Comparison of ENCODE assay signal across 8 cellular contexts in the genomic region with DNA sequence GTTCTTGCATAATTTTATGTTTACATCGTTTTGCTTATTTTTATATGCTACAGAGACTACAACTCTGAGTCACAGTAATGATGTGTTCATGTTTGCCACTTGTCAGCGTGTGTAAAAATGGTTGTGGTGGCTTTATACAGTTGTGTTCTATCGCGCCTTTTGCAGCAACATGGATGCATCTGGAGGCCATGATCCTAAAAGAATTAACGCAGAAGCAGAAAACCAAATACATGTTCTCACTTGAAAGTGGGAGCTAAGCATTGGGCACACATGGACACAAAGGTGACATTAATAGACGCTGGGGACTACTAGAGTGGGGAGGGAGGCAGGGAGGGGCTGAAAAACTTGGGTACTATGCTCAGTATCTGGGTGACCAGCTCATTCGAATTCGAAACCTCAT. TPM values are rescaled to one million over a fixed set of nuclear protein-coding genes. Genes with fewer than 3 reads are reported as not detected.
DNase-seq lines count a peak whose midpoint lies in the region; ATAC-seq and TF ChIP-seq lines count a peak whose summit lies in the region.

No MANE protein-coding gene starts in this region.

- CTCF ChIA-PET in RWPE1 (lab: Yijun Ruan, JAX), result no interaction called here

- H3K9me3 ChIP-seq in HAP-1 (no peaks in the 10 kb centered on the region), ectodermal cell (ENCODE audit: control insufficient read depth, low read length) (no peaks in the 10 kb centered on the region), neuronal stem cell (replicated peaks in 1 of 2; ENCODE audit: control insufficient read depth in 2 of 2, insufficient read depth in 1 of 2, low read depth in 1 of 2, low read length in 2 of 2) (no peaks in the 10 kb centered on the region)

- H3K23ac ChIP-seq in neuronal stem cell (ENCODE audit: low read depth, low read length, poor library complexity), result no peak overlapping the region

- no peak overlapping the region for H3K18ac ChIP-seq in neuronal stem cell (ENCODE audit: low read length)

- TF ChIP-seq CTCF in RWPE1 (conservative IDR thresholded peaks at IDR 0.05; ENCODE audit: low read depth), result no peak

- no peak overlapping the region for H3K4ac ChIP-seq in neuronal stem cell (ENCODE audit: low read length)

- H2BK15ac ChIP-seq in neuronal stem cell (ENCODE audit: low read length), result no peak overlapping the region

- WGBS in ectodermal cell, 2 experiments, result 70 to 87% methylated on average over 8 of the region's 8 CpGs
- no CpG with 5 or more reads among the region's 8 CpGs for WGBS in neuronal stem cell (ENCODE audit: extremely low coverage in 2 of 2, insufficient read length in 2 of 2, insufficient replicate concordance in 1 of 2), 2 donors

- no peak overlapping the region for H4K91ac ChIP-seq in neuronal stem cell (ENCODE audit: low read depth, low read length, poor library complexity)

- peak overlapping the region; percentile 94 for H3K27ac ChIP-seq in RWPE1
- H3K27ac ChIP-seq in ectodermal cell (ENCODE audit: insufficient read depth, low read depth, low read length, poor library complexity, severe bottlenecking), result no peak overlapping the region
- H3K27ac ChIP-seq in neuronal stem cell (replicated peaks; ENCODE audit: low read length), result no peak overlapping the region

- POLR2A ChIA-PET in RWPE1 (lab: Yijun Ruan, JAX; ENCODE audit: low non-redundant PET), result interaction anchor here (0.6 to 2.4 kb wide), 3 partner anchors 10 to 516 kb away, joined by 3 to 9 read pairs (median 4); partner anchors contain the start of gene RBBP9

- H3K27me3 ChIP-seq in HAP-1 (ENCODE audit: low read depth) (no peaks in the 10 kb centered on the region), ectodermal cell (ENCODE audit: control insufficient read depth, insufficient read depth, low read length, poor library complexity, severe bottlenecking) (no peaks in the 10 kb centered on the region), neuronal stem cell (ENCODE audit: control insufficient read depth in 3 of 3, insufficient read depth in 3 of 3, low read depth in 1 of 3, low read length in 3 of 3) (peaks cover 0 to 6% (median 0%) of the 10 kb centered on the region in 3 experiments)

- in situ Hi-C loops in HAP-1 (cut with MboI; ENCODE audit: low sequenced_read_pairs), result no loop called here

- H2BK12ac ChIP-seq in neuronal stem cell (ENCODE audit: low read length), result no peak overlapping the region

- no peak overlapping the region for H4K8ac ChIP-seq in neuronal stem cell (ENCODE audit: low read depth, low read length)

- H2BK5ac ChIP-seq in neuronal stem cell (ENCODE audit: low read length), result no peak overlapping the region

- H3K9ac ChIP-seq in neuronal stem cell (ENCODE audit: low read depth, low read length, poor library complexity), result no peak overlapping the region

- peak overlapping the region; percentile 92 for H2AFZ ChIP-seq in neuronal stem cell (ENCODE audit: low read length)

- H3K4me3 ChIP-seq in HAP-1, result peak overlapping the region; percentile 90
- peak overlapping the region; percentile 99 for H3K4me3 ChIP-seq in ectodermal cell (ENCODE audit: insufficient read depth, low read depth, low read length)
- peak overlapping the region in 1 of 2 donors; percentile 68 for H3K4me3 ChIP-seq in neuronal stem cell (ENCODE audit: low read length in 2 of 2)

- peaks cover 22% of the 10 kb centered on the region for H3K36me3 ChIP-seq in HAP-1 (replicated peaks)
- H3K36me3 ChIP-seq in ectodermal cell (ENCODE audit: control insufficient read depth, insufficient read depth, low read length), result peaks cover 6% of the 10 kb centered on the region
- peaks cover 5 to 27% of the 10 kb centered on the region in 2 donors for H3K36me3 ChIP-seq in neuronal stem cell (replicated peaks in 1 of 2; ENCODE audit: control insufficient read depth in 2 of 2, insufficient read depth in 2 of 2, low read length in 2 of 2)

- H3K79me1 ChIP-seq in neuronal stem cell (ENCODE audit: low read depth, low read length), result peaks cover 4% of the 10 kb centered on the region

- no peak overlapping the region for H2BK120ac ChIP-seq in neuronal stem cell (ENCODE audit: low read depth, low read length)

- no peak overlapping the region for H3K14ac ChIP-seq in neuronal stem cell (ENCODE audit: low read length)

- no peak overlapping the region for H2AK5ac ChIP-seq in neuronal stem cell (ENCODE audit: low read depth, low read length)

- H3K4me1 ChIP-seq in HAP-1, result peaks cover 7% of the 10 kb centered on the region
- peaks cover 9% of the 10 kb centered on the region for H3K4me1 ChIP-seq in ectodermal cell (ENCODE audit: control insufficient read depth, insufficient read depth, low read length)
- peaks cover 6 to 7% of the 10 kb centered on the region in 2 donors for H3K4me1 ChIP-seq in neuronal stem cell (ENCODE audit: control insufficient read depth in 2 of 2, insufficient read depth in 1 of 2, low read depth in 1 of 2, low read length in 2 of 2)

- no peak for DNase-seq in HAP-1 (ENCODE audit: low spot score in 2 of 2)
- no peak for DNase-seq in RWPE1 (ENCODE audit: low spot score)
- no peak for DNase-seq in neuronal stem cell (ENCODE audit: low spot score)
- DNase-seq in pons (ENCODE audit: low spot score), result no peak
- no peak for DNase-seq in NCI-H2196 (lab: John Stamatoyannopoulos, UW; ENCODE audit: unreplicated experiment)

- peak overlapping the region; percentile 53 for H3K4me2 ChIP-seq in neuronal stem cell (ENCODE audit: insufficient read depth, low read length, poor library complexity, severe bottlenecking)

- ATAC-seq in activated CD4-positive, CD25-positive, alpha-beta regulatory T cell treated with anti-CD3 and anti-CD28 coated beads, Interleukin-2, amount 50 U/mL, for 24 hours, result no peak
- no peak for ATAC-seq in HG03025 (IDR thresholded peaks at IDR 0.05; ENCODE audit: low FRiP score, unreplicated experiment)

RNA-seq across cellular contexts. Expression of gene SEC23B, which starts 1.0 kb away (rescaled TPM):
- polyA plus RNA-seq in ectodermal cell (2013, experiment 1 of 4), result 50.3 TPM
- 50.9 TPM for polyA plus RNA-seq in ectodermal cell (2013, experiment 2 of 4)
- 36.2 TPM for polyA plus RNA-seq in ectodermal cell (2013, experiment 3 of 4)
- polyA plus RNA-seq in ectodermal cell (2013, experiment 4 of 4), result 42.5 TPM
- polyA plus RNA-seq in neuronal stem cell (2013, experiment 1 of 2), result 26.9 TPM
- 29.5 TPM for polyA plus RNA-seq in neuronal stem cell (2013, experiment 2 of 2)

RNA-seq across cellular contexts. Expression of gene RBBP9, which starts 9.7 kb away (rescaled TPM):
- 26.6 TPM for polyA plus RNA-seq in ectodermal cell (2013, experiment 1 of 4)
- 31.5 TPM for polyA plus RNA-seq in ectodermal cell (2013, experiment 2 of 4)
- 25.3 TPM for polyA plus RNA-seq in ectodermal cell (2013, experiment 3 of 4)
- polyA plus RNA-seq in ectodermal cell (2013, experiment 4 of 4), result 29.7 TPM
- polyA plus RNA-seq in neuronal stem cell (2013, experiment 1 of 2), result 15.3 TPM
- polyA plus RNA-seq in neuronal stem cell (2013, experiment 2 of 2), result 15.0 TPM

RNA-seq across cellular contexts. Expression of gene POLR3F, which starts 39.6 kb away (rescaled TPM):
- 21.7 TPM for polyA plus RNA-seq in ectodermal cell (2013, experiment 1 of 4)
- 20.4 TPM for polyA plus RNA-seq in ectodermal cell (2013, experiment 2 of 4)
- polyA plus RNA-seq in ectodermal cell (2013, experiment 3 of 4), result 16.2 TPM
- 16.8 TPM for polyA plus RNA-seq in ectodermal cell (2013, experiment 4 of 4)
- polyA plus RNA-seq in neuronal stem cell (2013, experiment 1 of 2), result 11.3 TPM
- polyA plus RNA-seq in neuronal stem cell (2013, experiment 2 of 2), result 11.5 TPM

RNA-seq across cellular contexts. Expression of gene DZANK1, which starts 39.9 kb away (rescaled TPM):
- 8.3 TPM for polyA plus RNA-seq in ectodermal cell (2013, experiment 1 of 4)
- 12.3 TPM for polyA plus RNA-seq in ectodermal cell (2013, experiment 2 of 4)
- 7.4 TPM for polyA plus RNA-seq in ectodermal cell (2013, experiment 3 of 4)
- 7.2 TPM for polyA plus RNA-seq in ectodermal cell (2013, experiment 4 of 4)
- polyA plus RNA-seq in neuronal stem cell (2013, experiment 1 of 2), result 5.6 TPM
- 5.5 TPM for polyA plus RNA-seq in neuronal stem cell (2013, experiment 2 of 2)
